21 cellular contexts compared by ENCODE assay signal in the genomic region with DNA sequence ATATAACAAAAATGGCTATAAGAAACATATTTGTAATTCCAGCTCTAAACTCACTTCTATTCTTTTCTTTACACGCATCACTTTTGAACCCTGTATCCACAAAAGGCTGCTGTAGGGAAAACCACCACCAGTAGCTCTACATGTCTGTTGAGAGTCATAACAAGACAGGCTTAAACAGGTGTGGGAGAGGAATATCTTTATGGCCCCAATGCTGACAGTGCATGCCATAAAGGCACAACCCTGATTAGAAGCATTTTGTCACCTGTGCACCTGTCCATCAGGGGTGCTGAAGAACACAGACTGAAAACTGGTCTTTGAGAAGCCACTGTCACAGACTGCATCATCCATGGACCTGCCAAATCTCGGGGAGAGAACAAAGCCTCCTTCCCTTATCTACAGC. TPM values are rescaled to one million over a fixed set of nuclear protein-coding genes. Genes with fewer than 3 reads are reported as not detected.
"Had no signal": no experiment of that assay in that cellular context is flagged by ENCODE, and none has a peak within 500 bp of the region (broad histone marks: within the 10 kb centered on the region; RNA-seq: fewer than 3 reads in every experiment).

No MANE protein-coding gene starts in this region.

- H3K27ac ChIP-seq: psoas muscle, sigmoid colon, suprapubic skin, vagina had no signal

- DNase-seq: cortex of kidney; hypothalamus; immature natural killer cell; mesenchymal stem cell; midbrain; naive thymus-derived CD8-positive, alpha-beta T cell; nephron progenitor cell; nucleus accumbens; psoas muscle; right cardiac atrium; sigmoid colon; stimulated activated CD4-positive, alpha-beta T cell treated with anti-CD3 and anti-CD28 coated beads, Interleukin-2, amount 100 ng/mL, for 24 hours; stimulated activated CD4-positive, alpha-beta T cell treated with anti-CD3 and anti-CD28 coated beads, Interleukin-4, amount 100 ng/mL, for 24 hours; stimulated activated naive B cell treated with anti-CD40 and anti-IgM and Interleukin-4, amounts not matched to agents 10 μg/mL and 1 μg/mL and 100 μg/mL, for 72 hours; trophoblast cell had no signal

- H3K27me3 Mint-ChIP-seq: naive thymus-derived CD8-positive, alpha-beta T cell; stimulated activated naive B cell treated with anti-CD40 and anti-IgM and Interleukin-4, amounts not matched to agents 10 μg/mL and 1 μg/mL and 100 μg/mL, for 72 hours; stimulated activated naive CD8-positive, alpha-beta T cell treated with anti-CD3 and anti-CD28 coated beads, Interleukin-15, Interleukin-2, amounts not matched to agents 100 ng/mL and 50 ng/mL, for 24 hours had no signal

- H3K4me1 Mint-ChIP-seq: immature natural killer cell, nephron progenitor cell had no signal

- H3K4me3 Mint-ChIP-seq: naive thymus-derived CD8-positive, alpha-beta T cell; nephron progenitor cell; stimulated activated naive B cell treated with anti-CD40 and anti-IgM and Interleukin-4, amounts not matched to agents 10 μg/mL and 1 μg/mL and 100 μg/mL, for 72 hours; stimulated activated naive CD8-positive, alpha-beta T cell treated with anti-CD3 and anti-CD28 coated beads, Interleukin-15, Interleukin-2, amounts not matched to agents 100 ng/mL and 50 ng/mL, for 24 hours had no signal

- H3K27me3 ChIP-seq: sigmoid colon, suprapubic skin, vagina had no signal

- H3K27ac Mint-ChIP-seq: immature natural killer cell; nephron progenitor cell; stimulated activated naive B cell treated with anti-CD40 and anti-IgM and Interleukin-4, amounts not matched to agents 10 μg/mL and 1 μg/mL and 100 μg/mL, for 72 hours; stimulated activated naive CD8-positive, alpha-beta T cell treated with anti-CD3 and anti-CD28 coated beads, Interleukin-15, Interleukin-2, amounts not matched to agents 100 ng/mL and 50 ng/mL, for 24 hours had no signal

- H3K4me1 ChIP-seq: psoas muscle, suprapubic skin, vagina had no signal

- H3K9me3 Mint-ChIP-seq: immature natural killer cell; naive thymus-derived CD8-positive, alpha-beta T cell; nephron progenitor cell; stimulated activated naive B cell treated with anti-CD40 and anti-IgM and Interleukin-4, amounts not matched to agents 10 μg/mL and 1 μg/mL and 100 μg/mL, for 72 hours; stimulated activated naive CD8-positive, alpha-beta T cell treated with anti-CD3 and anti-CD28 coated beads, Interleukin-15, Interleukin-2, amounts not matched to agents 100 ng/mL and 50 ng/mL, for 24 hours had no signal

- H3K4me3 ChIP-seq: lung, psoas muscle, sigmoid colon, suprapubic skin, vagina had no signal

- H3K9me3 ChIP-seq: psoas muscle, sigmoid colon, suprapubic skin, vagina had no signal

- ATAC-seq: left lobe of liver; naive thymus-derived CD8-positive, alpha-beta T cell; psoas muscle; right cardiac atrium; stimulated activated naive B cell treated with anti-CD40 and anti-IgM and Interleukin-4, amounts not matched to agents 10 μg/mL and 1 μg/mL and 100 μg/mL, for 72 hours had no signal

RNA-seq across cellular contexts. Expression of a gene that starts 11.5 kb away (rescaled TPM):
- total RNA-seq: ureter had no signal
- polyA plus RNA-seq: immature natural killer cell had no signal
